In genomic region chr10:71995880-71996597, GRCh38 we compare ENCODE assay signal across 1 cellular context.
TF ChIP-seq lines count a peak whose summit lies in the region.

No MANE protein-coding gene starts in this region.

TF ChIP-seq in IMR-90, 13 proteins besides CTCF, POLR2A, EP300 and RAD21:
- TF ChIP-seq BHLHE40 (IDR thresholded peaks at IDR 0.05; ENCODE audit: low read depth, low read length) = no peak
- TF ChIP-seq CEBPB (IDR thresholded peaks at IDR 0.05; ENCODE audit: low read depth, low read length) = 0 out of 2 replicates have a peak, but pooled peaks have one; percentile 40
- no peak for TF ChIP-seq NFE2L2 (IDR thresholded peaks at IDR 0.05; ENCODE audit: low read depth, low read length)
